15 cellular contexts compared by ENCODE assay signal in the genomic region with DNA sequence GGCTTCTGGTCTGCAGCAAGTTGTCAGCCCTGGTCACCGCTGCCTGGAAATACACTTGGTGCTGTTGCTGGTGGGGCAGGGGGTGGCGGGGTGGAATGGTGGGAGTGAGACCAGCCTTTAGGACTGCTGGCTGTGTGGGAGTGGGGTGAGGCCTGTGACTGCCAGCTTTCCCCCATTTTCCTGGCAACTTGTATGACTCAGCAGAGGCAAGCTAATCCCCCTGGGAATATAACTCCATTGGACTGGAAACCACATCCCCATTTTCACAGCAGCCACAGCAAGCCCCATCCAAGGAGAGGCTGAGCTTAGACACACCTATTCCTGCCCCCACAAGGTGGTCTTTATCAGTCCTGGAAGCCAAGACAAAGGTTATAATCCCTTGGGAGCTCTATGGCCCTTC.
"Had no signal": no experiment of that assay in that cellular context is flagged by ENCODE, and none has a peak within 500 bp of the region (broad histone marks: within the 10 kb centered on the region; RNA-seq: fewer than 3 reads in every experiment).

No MANE protein-coding gene starts in this region.

- H3K4me3 ChIP-seq: neural progenitor cell, pancreas, skin epidermis, thyroid gland, uterus had no signal

- DNase-seq: activated CD4-positive, alpha-beta T cell treated with anti-CD3 and anti-CD28 coated beads for 4 hours; activated CD8-positive, alpha-beta memory T cell treated with anti-CD3 and anti-CD28 coated beads, Interleukin-2, amount 50 U/mL, for 4 hours; activated CD8-positive, alpha-beta T cell treated with anti-CD3 and anti-CD28 coated beads for 36 hours; activated naive CD8-positive, alpha-beta T cell treated with anti-CD3 and anti-CD28 coated beads, Interleukin-2, amount 10 ng/mL, durations not matched to agents 7 days and 5 days; activated T-cell treated with anti-CD3 and anti-CD28 coated beads, Interleukin-2, amount 50 U/mL, for 72 hours; aorta; cortex of kidney; effector memory CD4-positive, alpha-beta T cell; hippocampal formation; retina; thyroid gland; uterus had no signal

- H3K9me3 Mint-ChIP-seq: neural progenitor cell had no signal

- H3K36me3 ChIP-seq: neural progenitor cell, pancreas, thyroid gland, uterus had no signal

- FAIRE-seq: pancreas had no signal

- H3K27me3 ChIP-seq: neural progenitor cell, pancreas, thyroid gland, uterus had no signal

- H3K4me1 ChIP-seq: neural progenitor cell, pancreas, thyroid gland, uterus had no signal

- ATAC-seq: activated CD8-positive, alpha-beta T cell treated with anti-CD3 and anti-CD28 coated beads for 36 hours; activated T-cell treated with anti-CD3 and anti-CD28 coated beads, Interleukin-2, amount 50 U/mL, for 72 hours; pancreas had no signal

- H3K27ac Mint-ChIP-seq: activated CD8-positive, alpha-beta T cell treated with anti-CD3 and anti-CD28 coated beads for 36 hours; activated naive CD8-positive, alpha-beta T cell treated with anti-CD3 and anti-CD28 coated beads, Interleukin-2, amount 10 ng/mL, durations not matched to agents 7 days and 5 days; activated T-cell treated with anti-CD3 and anti-CD28 coated beads, Interleukin-2, amount 50 U/mL, for 72 hours; neural progenitor cell had no signal

- H3K27me3 Mint-ChIP-seq: activated CD8-positive, alpha-beta T cell treated with anti-CD3 and anti-CD28 coated beads for 36 hours; activated naive CD8-positive, alpha-beta T cell treated with anti-CD3 and anti-CD28 coated beads, Interleukin-2, amount 10 ng/mL, durations not matched to agents 7 days and 5 days had no signal

- H3K9me3 ChIP-seq: pancreas, thyroid gland, uterus had no signal

- H3K36me3 Mint-ChIP-seq: activated naive CD8-positive, alpha-beta T cell treated with anti-CD3 and anti-CD28 coated beads, Interleukin-2, amount 10 ng/mL, durations not matched to agents 7 days and 5 days; neural progenitor cell had no signal

- H3K4me3 Mint-ChIP-seq: activated CD8-positive, alpha-beta T cell treated with anti-CD3 and anti-CD28 coated beads for 36 hours; activated naive CD8-positive, alpha-beta T cell treated with anti-CD3 and anti-CD28 coated beads, Interleukin-2, amount 10 ng/mL, durations not matched to agents 7 days and 5 days; activated T-cell treated with anti-CD3 and anti-CD28 coated beads, Interleukin-2, amount 50 U/mL, for 72 hours; neural progenitor cell had no signal

- H3K4me1 Mint-ChIP-seq: activated naive CD8-positive, alpha-beta T cell treated with anti-CD3 and anti-CD28 coated beads, Interleukin-2, amount 10 ng/mL, durations not matched to agents 7 days and 5 days had no signal
